In the genomic region with DNA sequence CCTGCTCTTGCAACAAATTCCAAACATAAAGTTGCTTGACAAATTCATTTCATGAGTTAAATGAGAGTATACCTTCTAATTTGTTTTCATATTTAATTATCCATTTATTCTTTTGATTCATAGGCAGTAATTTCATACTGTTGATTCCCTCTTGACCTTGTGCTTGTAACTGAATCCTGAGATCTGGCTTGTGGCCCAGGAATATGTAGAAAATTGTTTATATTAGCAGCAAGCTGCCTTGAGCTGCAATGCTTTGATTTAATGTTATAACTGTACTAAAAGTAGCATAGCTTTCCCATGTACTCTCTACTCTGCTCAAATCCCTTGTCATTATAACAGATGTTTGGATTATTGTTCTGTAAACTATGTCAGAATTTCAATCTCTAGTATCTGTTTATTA, we compare ENCODE assay signal across 13 cellular contexts.
DNase-seq lines count a peak whose midpoint lies in the region; ATAC-seq, FAIRE-seq and TF ChIP-seq lines count a peak whose summit lies in the region.
"Had no signal": no experiment of that assay in that cellular context is flagged by ENCODE, and none has a peak within 500 bp of the region (broad histone marks: within the 10 kb centered on the region; RNA-seq: fewer than 3 reads in every experiment).

No MANE protein-coding gene starts in this region.

- TF ChIP-seq POLR2A in A549 (IDR thresholded peaks at IDR 0.05; ENCODE audit: low read length), result no peak
- TF ChIP-seq POLR2A in gastroesophageal sphincter (IDR thresholded peaks at IDR 0.05), result no peak

- ATAC-seq in A549, result no peak; a peak in 1 of 6 replicates
- ATAC-seq in gastroesophageal sphincter, result no peak
- ATAC-seq: left lung, upper lobe of right lung had no signal

- peak overlapping the region; percentile 8; the same call in 1 of the 3 replicates for H3K4me2 ChIP-seq in A549

- no peak for TF ChIP-seq RAD21 in A549 (conservative IDR thresholded peaks at IDR 0.05 in 1 of 2, IDR thresholded peaks at IDR 0.05 in 1 of 2)

- no peaks in the 10 kb centered on the region for H3K27me3 ChIP-seq in gastroesophageal sphincter
- H3K27me3 ChIP-seq: colonic mucosa, left lung, upper lobe of right lung had no signal

- H3K9me3 ChIP-seq in A549, result no peaks in the 10 kb centered on the region
- H3K9me3 ChIP-seq in gastroesophageal sphincter, result peaks cover 0 to 11% (median 0%) of the 10 kb centered on the region in 3 donors
- H3K9me3 ChIP-seq: colonic mucosa, upper lobe of right lung had no signal

- H3K36me3 ChIP-seq in gastroesophageal sphincter, result no peaks in the 10 kb centered on the region
- H3K36me3 ChIP-seq: colonic mucosa, left lung, upper lobe of right lung had no signal

- H3K4me3 ChIP-seq in A549 (no peak overlapping the region), HFF-Myc (replicated peaks; ENCODE audit: low read depth, low read length) (no peak overlapping the region), choroid plexus epithelial cell (ENCODE audit: low read depth, low read length) (no peak overlapping the region), gastroesophageal sphincter (no peak overlapping the region)
- H3K4me3 ChIP-seq: colonic mucosa, left lung, upper lobe of right lung had no signal

- TF ChIP-seq CTCF in A549 (IDR thresholded peaks at IDR 0.05), result no peak
- TF ChIP-seq CTCF in HFF-Myc (IDR thresholded peaks at IDR 0.05; ENCODE audit: low read depth, low read length, missing control alignments), result no peak
- TF ChIP-seq CTCF in choroid plexus epithelial cell (conservative IDR thresholded peaks at IDR 0.05; ENCODE audit: low read depth, low read length), result no peak
- TF ChIP-seq CTCF in gastroesophageal sphincter (IDR thresholded peaks at IDR 0.05), result no peak

- TF ChIP-seq EP300 in A549 (IDR thresholded peaks at IDR 0.05), result no peak
- TF ChIP-seq EP300 in gastroesophageal sphincter (IDR thresholded peaks at IDR 0.05), result no peak

- CTCF ChIA-PET in A549 (lab: Yijun Ruan, JAX), result no interaction called here

- no peak overlapping the region for H3K27ac ChIP-seq in A549
- H3K27ac ChIP-seq in gastroesophageal sphincter, result no peak overlapping the region
- H3K27ac ChIP-seq: colonic mucosa, HL-60, left lung, upper lobe of right lung had no signal

- peak in 1 of 2 experiments; percentile 10 for DNase-seq in A549 (ENCODE audit: low read depth in 1 of 2, low spot score in 1 of 2)
- peak; percentile 17 for DNase-seq in HFF-Myc (ENCODE audit: extremely low read depth, low read depth)
- DNase-seq in NCI-H345 (lab: John Stamatoyannopoulos, UW), result peak; percentile 46
- DNase-seq in choroid plexus epithelial cell (ENCODE audit: low read depth), result peak; percentile 92
- DNase-seq in dermis blood vessel endothelial cell, result no peak
- DNase-seq in T-helper 1 cell, result no peak
- no peak for DNase-seq in HuH-7.5 (ENCODE audit: low spot score)
- DNase-seq: colonic mucosa, GF-D8, left lung, upper lobe of right lung had no signal

- H3K4me1 ChIP-seq in A549 (peaks cover 13% of the 10 kb centered on the region), gastroesophageal sphincter (peaks cover 0 to 23% (median 0%) of the 10 kb centered on the region in 3 donors)
- H3K4me1 ChIP-seq: colonic mucosa, left lung, upper lobe of right lung had no signal

- FAIRE-seq in A549 (lab: Jason Lieb, UNC), result no peak

- POLR2A ChIA-PET in A549 (lab: Yijun Ruan, JAX), result no interaction called here

TF ChIP-seq in A549, 52 proteins besides CTCF, POLR2A, EP300 and RAD21:
- TF ChIP-seq ESRRA (IDR thresholded peaks at IDR 0.05; ENCODE audit: borderline replicate concordance, low read length) (no peak), ZNF302 (CRISPR knock-in tag; IDR thresholded peaks at IDR 0.05) (no peak), RCOR1 (IDR thresholded peaks at IDR 0.05; ENCODE audit: low read depth, low read length) (no peak), SREBF2 (IDR thresholded peaks at IDR 0.05) (no peak)

Comparison
In these comparisons a context has a peak if more than half of its experiments do, and no peak if none do; other contexts are left out.
1. DNase-seq: peak in HFF-Myc (single experiment), NCI-H345 (single experiment) and choroid plexus epithelial cell (single experiment); none in dermis blood vessel endothelial cell (single experiment), T-helper 1 cell (0 of 5) and HuH-7.5 (single experiment).